In genomic region chr5:91380491-91381133, GRCh38 we compare ENCODE assay signal across 8 cellular contexts. TPM values are rescaled to one million over a fixed set of nuclear protein-coding genes. Genes with fewer than 3 reads are reported as not detected.
A peak's percentile ranks its signal among the peaks of the same experiment; 100 is the strongest.
DNase-seq lines count a peak whose midpoint lies in the region; ATAC-seq, FAIRE-seq and TF ChIP-seq lines count a peak whose summit lies in the region.

No MANE protein-coding gene starts in this region.

- H3K4me3 ChIP-seq in OCI-LY1 (ENCODE audit: low read depth, low read length, poor library complexity, severe bottlenecking), result peak overlapping the region; percentile 84

- H3K4me2 ChIP-seq in OCI-LY1 (ENCODE audit: low read length), result peak overlapping the region; percentile 79

- TF ChIP-seq CTCF in D721Med (IDR thresholded peaks at IDR 0.05; ENCODE audit: insufficient read depth, missing control alignments) (no peak), OCI-LY1 (IDR thresholded peaks at IDR 0.05; ENCODE audit: low read length) (no peak)

- DNase-seq in D721Med (ENCODE audit: insufficient read length, low spot score) (peak; percentile 32), HuH-7 (ENCODE audit: low spot score) (peak; percentile 91), activated T-cell treated with anti-CD3 and anti-CD28 coated beads for 4 hours (peak; percentile 98), epithelial cell of prostate (ENCODE audit: low read depth, low spot score) (peak; percentile 68), mucosa of gallbladder (ENCODE audit: low spot score) (peak; percentile 100)
- peak; percentile 91 to 97 for DNase-seq in stimulated activated CD8-positive, alpha-beta memory T cell treated with anti-CD3 and anti-CD28 coated beads, Interleukin-4, amount 100 ng/mL, for 1 hour (ENCODE audit: low read depth in 2 of 2, low spot score in 1 of 2)

- H3K27ac ChIP-seq in OCI-LY1 (ENCODE audit: low read depth, low read length, poor library complexity, severe bottlenecking) (peak overlapping the region; percentile 96), epithelial cell of prostate (peak overlapping the region; percentile 99)

- H3K27me3 ChIP-seq in OCI-LY1 (ENCODE audit: insufficient read depth, low read length), result no peaks in the 10 kb centered on the region

- peaks cover 54% of the 10 kb centered on the region for H3K79me2 ChIP-seq in OCI-LY1 (ENCODE audit: insufficient read depth, low read length)

- no peaks in the 10 kb centered on the region for H3K9me3 ChIP-seq in OCI-LY1 (ENCODE audit: low read length)

- peak overlapping the region; percentile 99 for H3K9ac ChIP-seq in OCI-LY1 (ENCODE audit: low read length)

- peaks cover 51% of the 10 kb centered on the region for H3K36me3 ChIP-seq in OCI-LY1 (ENCODE audit: insufficient read depth, low read length)

- 0 out of 2 replicates have a peak, but pooled peaks cover 3% of the 10 kb centered on the region for H3F3A ChIP-seq in OCI-LY1 (ENCODE audit: insufficient read depth, low read length)

- no peak for FAIRE-seq in D721Med (lab: Jason Lieb, UNC)

- no peaks in the 10 kb centered on the region for H3K9me2 ChIP-seq in OCI-LY1 (ENCODE audit: low read depth, low read length)

- no peaks in the 10 kb centered on the region for H4K20me1 ChIP-seq in OCI-LY1 (ENCODE audit: insufficient read depth, low read length)

- no peak overlapping the region for H2AFZ ChIP-seq in OCI-LY1 (ENCODE audit: low read length)

- peaks cover 29% of the 10 kb centered on the region for H3K4me1 ChIP-seq in OCI-LY1 (ENCODE audit: insufficient read depth, low read length, severe bottlenecking)

- ATAC-seq in GM21528 (IDR thresholded peaks at IDR 0.05; ENCODE audit: low FRiP score, unreplicated experiment), result peak; percentile 50

RNA-seq across cellular contexts. Expression of gene ARRDC3, which starts 2.5 kb away (rescaled TPM):
- total RNA-seq in mucosa of gallbladder, result 69.7 TPM

Comparison
In these comparisons a context has a peak if more than half of its experiments do, and no peak if none do; other contexts are left out.
1. Peak in every context shown above with its lines: DNase-seq, ATAC-seq, H3K4me3 ChIP-seq and H3K27ac ChIP-seq.
2. DNase-seq: peak in every context shown above with its lines; median percentile 100 in mucosa of gallbladder; 98 in activated T-cell treated with anti-CD3 and anti-CD28 coated beads for 4 hours; 94 in stimulated activated CD8-positive, alpha-beta memory T cell treated with anti-CD3 and anti-CD28 coated beads, Interleukin-4, amount 100 ng/mL, for 1 hour; 91 in HuH-7; 68 in epithelial cell of prostate; 32 in D721Med.